ENCODE assay signal across 28 cellular contexts in the genomic region with DNA sequence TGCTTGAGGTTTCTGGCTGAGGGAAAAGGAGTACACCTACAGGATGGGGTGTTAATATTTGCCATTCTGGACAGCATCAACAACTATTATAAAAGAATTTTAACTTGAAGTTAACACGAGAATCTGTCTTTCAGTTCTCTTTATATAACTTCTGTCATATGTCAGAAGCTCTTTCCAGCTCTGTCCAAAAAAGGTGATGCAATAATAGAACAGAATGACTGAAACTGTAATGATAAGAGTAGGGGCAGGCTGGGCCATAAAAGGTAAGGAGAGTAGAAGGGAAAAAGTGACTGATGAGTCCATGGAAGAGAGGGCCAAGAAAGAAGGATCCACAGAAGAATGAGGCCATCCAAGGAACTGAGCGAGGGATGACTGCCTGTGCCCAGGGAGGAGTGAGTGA.
DNase-seq lines count a peak whose midpoint lies in the region; ATAC-seq, FAIRE-seq and TF ChIP-seq lines count a peak whose summit lies in the region.
"Had no signal": no experiment of that assay in that cellular context is flagged by ENCODE, and none has a peak within 500 bp of the region (broad histone marks: within the 10 kb centered on the region; RNA-seq: fewer than 3 reads in every experiment).

No MANE protein-coding gene starts in this region.

- H4K8ac ChIP-seq in mesendoderm (ENCODE audit: low read depth, low read length) = no peak overlapping the region

- no peak for TF ChIP-seq CTCF in HepG2 (CRISPR knock-in tag; IDR thresholded peaks at IDR 0.05)
- TF ChIP-seq CTCF in right lobe of liver (IDR thresholded peaks at IDR 0.05) = no peak
- TF ChIP-seq CTCF in KMS-11 (conservative IDR thresholded peaks at IDR 0.05; ENCODE audit: low read depth, low read length) = no peak
- no peak for TF ChIP-seq CTCF in OCI-LY3 (IDR thresholded peaks at IDR 0.05; ENCODE audit: low read depth, low read length)
- TF ChIP-seq CTCF in SU-DHL-6 (IDR thresholded peaks at IDR 0.05; ENCODE audit: insufficient read depth, low read length, poor library complexity, severe bottlenecking) = no peak
- no peak for TF ChIP-seq CTCF in sigmoid colon (IDR thresholded peaks at IDR 0.05)

- FAIRE-seq in HepG2 (lab: Jason Lieb, UNC) = no peak
- FAIRE-seq: A204.1, GM12878, GM12892, GM18507 had no signal

- H3K36me3 ChIP-seq in HepG2 (replicated peaks in 1 of 2; ENCODE audit: control insufficient read depth in 1 of 2, insufficient read depth in 2 of 2, low read length in 2 of 2) (no peaks in the 10 kb centered on the region), right lobe of liver (no peaks in the 10 kb centered on the region), KMS-11 (ENCODE audit: insufficient read depth) (no peaks in the 10 kb centered on the region), OCI-LY3 (replicated peaks; ENCODE audit: low read depth, low read length) (no peaks in the 10 kb centered on the region), SU-DHL-6 (ENCODE audit: low read length) (no peaks in the 10 kb centered on the region), sigmoid colon (no peaks in the 10 kb centered on the region), mesendoderm (ENCODE audit: control insufficient read depth, insufficient read depth, low read length) (no peaks in the 10 kb centered on the region)
- H3K36me3 ChIP-seq: BE2C, BLaER1 had no signal

- no peak overlapping the region for H3K4ac ChIP-seq in mesendoderm (ENCODE audit: low read depth, low read length)

- ATAC-seq in HepG2 = no peak
- no peak for ATAC-seq in right lobe of liver

- TF ChIP-seq EP300 in HepG2 (IDR thresholded peaks at IDR 0.05; ENCODE audit: low read depth in 2 of 2, low read length in 2 of 2) (no peak), HepG2 (CRISPR knock-in tag; IDR thresholded peaks at IDR 0.05; ENCODE audit: borderline replicate concordance) (no peak), sigmoid colon (IDR thresholded peaks at IDR 0.05) (no peak)

- no peak overlapping the region for H3K27ac ChIP-seq in HepG2 (ENCODE audit: extremely low read length, insufficient read depth, low read length)
- H3K27ac ChIP-seq in right lobe of liver = no peak overlapping the region
- H3K27ac ChIP-seq in KMS-11 = peak overlapping the region; percentile 21; the same call in 1 of the 2 replicates
- H3K27ac ChIP-seq in OCI-LY3 (ENCODE audit: low read length) = 0 out of 2 replicates have a peak overlapping the region, but pooled peaks have one; percentile 5
- no peak overlapping the region for H3K27ac ChIP-seq in SU-DHL-6 (ENCODE audit: low read depth, low read length)
- no peak overlapping the region for H3K27ac ChIP-seq in sigmoid colon
- H3K27ac ChIP-seq in mesendoderm (ENCODE audit: low read depth, low read length) = no peak overlapping the region
- H3K27ac ChIP-seq: BLaER1 had no signal

- no TSS peak for BruUV-seq in HepG2 (replicated peaks; lab: Mats Ljungman, UMichigan)

- no peak overlapping the region for H2AK5ac ChIP-seq in mesendoderm (ENCODE audit: low read length)

- under 1% methylated on average over 2 of the region's 2 CpGs for WGBS in HepG2 (ENCODE audit: low lambda C conversion rate)
- WGBS in right lobe of liver (ENCODE audit: insufficient coverage, low coverage, low lambda C conversion rate, missing lambda C conversion rate) = 38% methylated on average over 2 of the region's 2 CpGs
- 75 to 82% methylated on average over 2 of the region's 2 CpGs for WGBS in sigmoid colon, 2 donors
- WGBS in mesendoderm (ENCODE audit: extremely low coverage, insufficient coverage, low lambda C conversion rate) = no CpG with 5 or more reads among the region's 2 CpGs

- H2BK5ac ChIP-seq in mesendoderm (ENCODE audit: low read length) = no peak overlapping the region

- intact Hi-C loops in HepG2 (cut with micrococcal nuclease; ENCODE audit: unreplicated experiment) (no loop called here), right lobe of liver (cut with DNase I) (no loop called here), sigmoid colon (cut with DNase I) (no loop called here)

- no peak overlapping the region for H3K23ac ChIP-seq in mesendoderm (ENCODE audit: low read length)

- no peak overlapping the region for H3K56ac ChIP-seq in mesendoderm (ENCODE audit: low read length)

- H4K20me1 ChIP-seq in HepG2 (ENCODE audit: insufficient read depth, low read length) (no peaks in the 10 kb centered on the region), KMS-11 (ENCODE audit: insufficient read depth) (no peaks in the 10 kb centered on the region), OCI-LY3 (ENCODE audit: insufficient read depth, low read length) (no peaks in the 10 kb centered on the region), SU-DHL-6 (ENCODE audit: low read depth, low read length) (no peaks in the 10 kb centered on the region)
- H4K20me1 ChIP-seq: BLaER1 had no signal

- in situ Hi-C loops in HepG2 (cut with HindIII; ENCODE audit: extremely low pct_ligation_motif_present, low pct_unique_long_range_greater_than_20kb) = no loop called here

- H3F3A ChIP-seq in SU-DHL-6 (ENCODE audit: insufficient read depth) = no peaks in the 10 kb centered on the region

- H2BK15ac ChIP-seq in mesendoderm (replicated peaks; ENCODE audit: low read depth) = no peak overlapping the region

- no peak overlapping the region for H3K4me3 ChIP-seq in HepG2 (replicated peaks in 1 of 3; ENCODE audit: insufficient read depth in 1 of 3, low read depth in 2 of 3, low read length in 3 of 3)
- no peak overlapping the region for H3K4me3 ChIP-seq in right lobe of liver
- no peak overlapping the region for H3K4me3 ChIP-seq in KMS-11 (IDR thresholded peaks at IDR 0.05; ENCODE audit: insufficient read depth, low read depth, low read length)
- no peak overlapping the region for H3K4me3 ChIP-seq in OCI-LY3 (ENCODE audit: low read length)
- no peak overlapping the region for H3K4me3 ChIP-seq in SU-DHL-6 (ENCODE audit: insufficient read depth, low read length, poor library complexity, severe bottlenecking)
- H3K4me3 ChIP-seq in sigmoid colon = no peak overlapping the region
- H3K4me3 ChIP-seq in mesendoderm (ENCODE audit: low read length) = no peak overlapping the region
- H3K4me3 ChIP-seq: BLaER1, GM12878 had no signal

- H3K9me2 ChIP-seq in SU-DHL-6 (replicated peaks; ENCODE audit: insufficient read depth, low read length) = no peaks in the 10 kb centered on the region

- H3K79me2 ChIP-seq in HepG2 (ENCODE audit: insufficient read depth, low read length) (no peaks in the 10 kb centered on the region), KMS-11 (ENCODE audit: insufficient read depth, low read depth) (no peaks in the 10 kb centered on the region), OCI-LY3 (ENCODE audit: low read length) (no peaks in the 10 kb centered on the region), SU-DHL-6 (ENCODE audit: insufficient read depth, low read length) (no peaks in the 10 kb centered on the region), mesendoderm (ENCODE audit: control insufficient read depth, insufficient read depth, low read length) (no peaks in the 10 kb centered on the region)

- TF ChIP-seq POLR2A in HepG2 (IDR thresholded peaks at IDR 0.05; ENCODE audit: insufficient read depth in 1 of 2, low read depth in 2 of 2, low read length in 2 of 2) (no peak), right lobe of liver (IDR thresholded peaks at IDR 0.05) (no peak), sigmoid colon (IDR thresholded peaks at IDR 0.05) (no peak)

- CTCF ChIA-PET in HepG2 (lab: Yijun Ruan, JAX; ENCODE audit: low intra/inter-chr PET ratio, low total read pairs) = no interaction called here

- POLR2A ChIA-PET in HepG2 (lab: Yijun Ruan, JAX) = no interaction called here

- H3K4me1 ChIP-seq in HepG2 (ENCODE audit: insufficient read depth, low read length) (no peaks in the 10 kb centered on the region), right lobe of liver (no peaks in the 10 kb centered on the region), KMS-11 (ENCODE audit: low read depth, poor library complexity, severe bottlenecking) (peaks cover 46% of the 10 kb centered on the region), OCI-LY3 (ENCODE audit: low read length) (peaks cover 15% of the 10 kb centered on the region), sigmoid colon (no peaks in the 10 kb centered on the region), mesendoderm (ENCODE audit: control insufficient read depth, low read depth, low read length) (no peaks in the 10 kb centered on the region)
- H3K4me1 ChIP-seq: BE2C, BLaER1 had no signal

- no peak overlapping the region for H4K5ac ChIP-seq in mesendoderm (ENCODE audit: low read length)

- H3K9me3 ChIP-seq in HepG2 (ENCODE audit: low read length) (peaks cover 78% of the 10 kb centered on the region), right lobe of liver (no peaks in the 10 kb centered on the region), OCI-LY3 (ENCODE audit: insufficient read depth, low read length) (no peaks in the 10 kb centered on the region), SU-DHL-6 (ENCODE audit: insufficient read depth, low read length) (no peaks in the 10 kb centered on the region), sigmoid colon (no peaks in the 10 kb centered on the region)
- H3K9me3 ChIP-seq: BE2C, BLaER1 had no signal

- no peak overlapping the region for H3K18ac ChIP-seq in mesendoderm (ENCODE audit: low read length)

- H2BK120ac ChIP-seq in mesendoderm (ENCODE audit: low read depth, low read length) = no peak overlapping the region

- H3K4me2 ChIP-seq in HepG2 (ENCODE audit: low read depth, low read length) = no peak overlapping the region
- no peak overlapping the region for H3K4me2 ChIP-seq in KMS-11
- H3K4me2 ChIP-seq in OCI-LY3 (ENCODE audit: low read length) = peak overlapping the region; percentile 16; the same call in 1 of the 2 replicates
- H3K4me2 ChIP-seq in SU-DHL-6 (ENCODE audit: low read depth, low read length, poor library complexity, severe bottlenecking) = no peak overlapping the region
- no peak overlapping the region for H3K4me2 ChIP-seq in mesendoderm (ENCODE audit: low read length)
- H3K4me2 ChIP-seq: BLaER1 had no signal

- DNase-seq in HepG2 (ENCODE audit: low spot score) (no peak), right lobe of liver (no peak), sigmoid colon (no peak), mesendoderm (no peak), iPS-NIHi7 (ENCODE audit: extremely low spot score) (no peak)
- DNase-seq: 8988T; ACHN; BE2C; C1 segment of cervical spinal cord; CD4-positive, alpha-beta memory T cell; CD4-positive, CD25-positive, alpha-beta regulatory T cell; CD8-positive, alpha-beta memory T cell; COR-L47; DMS 273 treated with DMSO at 0.1 percent for 48 hours; DMS153; DMS53; DMS79; DND-41; EL; GDM1 had no signal

- H3K27me3 ChIP-seq in HepG2 (ENCODE audit: control insufficient read depth in 1 of 2, insufficient read depth in 2 of 2, low read length in 2 of 2) = no peaks in the 10 kb centered on the region
- H3K27me3 ChIP-seq in right lobe of liver = no peaks in the 10 kb centered on the region
- H3K27me3 ChIP-seq in KMS-11 (ENCODE audit: insufficient read depth, low read depth) = no peaks in the 10 kb centered on the region
- H3K27me3 ChIP-seq in OCI-LY3 (ENCODE audit: low read depth, low read length) = no peaks in the 10 kb centered on the region
- H3K27me3 ChIP-seq in SU-DHL-6 (ENCODE audit: low read length) = no peaks in the 10 kb centered on the region
- H3K27me3 ChIP-seq in sigmoid colon = no peaks in the 10 kb centered on the region
- H3K27me3 ChIP-seq in mesendoderm (ENCODE audit: insufficient read depth, low read length, poor library complexity) = no peaks in the 10 kb centered on the region
- H3K27me3 ChIP-seq: BE2C, BLaER1 had no signal

- TF ChIP-seq RAD21 in HepG2 (CRISPR knock-in tag; IDR thresholded peaks at IDR 0.05) = no peak

- H3K9ac ChIP-seq in HepG2 (ENCODE audit: insufficient read depth, low read depth, low read length) (no peak overlapping the region), KMS-11 (no peak overlapping the region), OCI-LY3 (ENCODE audit: low read length) (no peak overlapping the region), SU-DHL-6 (ENCODE audit: low read length) (no peak overlapping the region), mesendoderm (ENCODE audit: low read length) (no peak overlapping the region)
- H3K9ac ChIP-seq: BLaER1 had no signal

- no peaks in the 10 kb centered on the region for H3K79me1 ChIP-seq in mesendoderm (ENCODE audit: low read length)

- H2AFZ ChIP-seq in HepG2 (ENCODE audit: low read length) = no peak overlapping the region
- H2AFZ ChIP-seq in KMS-11 (ENCODE audit: low read depth) = no peak overlapping the region
- no peak overlapping the region for H2AFZ ChIP-seq in OCI-LY3 (ENCODE audit: low read depth, low read length)
- H2AFZ ChIP-seq in SU-DHL-6 (ENCODE audit: low read depth, low read length, severe bottlenecking) = peak overlapping the region; percentile 69

Comparison
In these comparisons a context has a peak if more than half of its experiments do, and no peak if none do; other contexts are left out.
1. H3K27ac ChIP-seq: peak in KMS-11 (single experiment) and OCI-LY3 (single experiment); none in HepG2 (single experiment), right lobe of liver (0 of 3), SU-DHL-6 (single experiment), sigmoid colon (0 of 4) and mesendoderm (single experiment).